Comparison of ENCODE assay signal across 13 cellular contexts in the genomic region with DNA sequence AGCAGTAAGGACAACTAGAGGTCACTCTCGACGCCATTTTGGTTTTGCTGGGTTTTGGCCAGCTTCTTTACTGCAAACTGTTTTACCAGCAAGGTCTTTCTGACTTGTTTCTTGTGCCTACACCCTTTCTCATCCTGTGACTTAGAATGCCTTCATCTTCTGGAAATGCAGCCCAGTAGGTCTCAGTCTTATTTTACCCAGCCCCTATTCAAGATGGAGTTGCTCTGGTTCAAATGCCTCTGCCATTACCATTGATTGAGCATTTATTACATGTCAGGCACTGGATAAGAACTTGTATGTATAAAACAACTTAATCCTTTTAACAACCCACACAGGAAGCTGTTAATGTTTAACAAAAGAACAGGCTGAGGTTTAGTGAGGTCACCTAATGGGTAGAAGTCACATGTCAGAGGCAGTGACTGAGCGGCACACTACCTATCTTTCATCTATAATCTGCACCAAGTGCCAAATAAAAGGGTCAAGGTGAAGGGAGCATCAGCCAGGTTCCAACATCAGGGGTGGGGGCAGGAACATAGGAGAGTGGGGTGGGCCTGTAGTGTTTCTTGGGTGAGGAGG.
DNase-seq lines count a peak whose midpoint lies in the region; ATAC-seq and TF ChIP-seq lines count a peak whose summit lies in the region.
"Had no signal": no experiment of that assay in that cellular context is flagged by ENCODE, and none has a peak within 500 bp of the region (broad histone marks: within the 10 kb centered on the region; RNA-seq: fewer than 3 reads in every experiment).

No MANE protein-coding gene starts in this region.

- ATAC-seq in HG03175 (IDR thresholded peaks at IDR 0.05; ENCODE audit: unreplicated experiment), result peak; percentile 86
- no peak for ATAC-seq in GM18858 (IDR thresholded peaks at IDR 0.05; ENCODE audit: unreplicated experiment)
- no peak for ATAC-seq in HG03108 (IDR thresholded peaks at IDR 0.05; ENCODE audit: unreplicated experiment)

- no peak overlapping the region for H3K4me3 ChIP-seq in epithelial cell of proximal tubule (ENCODE audit: low read depth, low read length)

- no peak for TF ChIP-seq CTCF in epithelial cell of proximal tubule (conservative IDR thresholded peaks at IDR 0.05; ENCODE audit: low read depth, low read length)

- DNase-seq in NCI-H82 (lab: John Stamatoyannopoulos, UW) (peak; percentile 19), NCI-H82 treated with DMSO at 0.1 percent for 48 hours (lab: John Stamatoyannopoulos, UW; ENCODE audit: unreplicated experiment) (no peak), epithelial cell of proximal tubule (ENCODE audit: low read depth) (peak; percentile 68), renal cortical epithelial cell (ENCODE audit: low read depth) (peak; percentile 94), Ammon's horn (ENCODE audit: low spot score) (no peak)
- DNase-seq: brain microvascular endothelial cell; mesendoderm; NCI-H1092; NCI-H2171 treated with DMSO at 0.1 percent for 48 hours; stimulated activated CD4-positive, alpha-beta T cell treated with anti-CD3 and anti-CD28 coated beads, Interleukin-4, amount 100 ng/mL, for 4 hours had no signal

Comparison
In these comparisons a context has a peak if more than half of its experiments do, and no peak if none do; other contexts are left out.
1. DNase-seq: peak in NCI-H82 (single experiment), epithelial cell of proximal tubule (single experiment) and renal cortical epithelial cell (single experiment); none in NCI-H82 treated with DMSO at 0.1 percent for 48 hours (single experiment) and Ammon's horn (single experiment).